Comparison of ENCODE assay signal across 19 cellular contexts in the genomic region with DNA sequence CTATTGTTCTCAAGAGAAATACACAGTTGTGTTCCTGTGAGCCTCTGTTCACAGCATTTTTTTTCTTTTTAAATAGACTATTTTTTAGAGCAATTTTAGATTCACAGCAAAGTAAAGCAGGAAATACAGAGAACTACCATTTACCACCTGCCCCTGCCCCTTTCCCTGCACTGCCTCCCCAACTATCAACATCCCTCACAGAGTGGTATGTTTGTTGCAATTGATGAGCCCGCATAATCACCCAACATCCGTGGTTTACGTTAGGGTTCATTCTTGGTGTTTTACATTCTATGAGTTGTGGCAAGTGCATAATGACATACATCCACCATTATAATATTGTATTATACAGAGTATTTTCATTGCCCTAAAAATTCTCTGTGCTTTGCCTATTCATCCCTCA.
DNase-seq lines count a peak whose midpoint lies in the region; ATAC-seq and TF ChIP-seq lines count a peak whose summit lies in the region.
"Had no signal": no experiment of that assay in that cellular context is flagged by ENCODE, and none has a peak within 500 bp of the region (broad histone marks: within the 10 kb centered on the region; RNA-seq: fewer than 3 reads in every experiment).

No MANE protein-coding gene starts in this region.

- H3K4me1 Mint-ChIP-seq in activated CD4-positive, alpha-beta T cell treated with anti-CD3 and anti-CD28 coated beads, Interleukin-2, amount 10 ng/mL, durations not matched to agents 7 days and 5 days, result peaks cover 80% of the 10 kb centered on the region
- H3K4me1 Mint-ChIP-seq in activated naive CD8-positive, alpha-beta T cell treated with anti-CD3 and anti-CD28 coated beads, Interleukin-2, amount 50 U/mL, for 24 hours, result peaks cover 90% of the 10 kb centered on the region
- H3K4me1 Mint-ChIP-seq in stimulated activated effector memory CD8-positive, alpha-beta T cell treated with anti-CD3 and anti-CD28 coated beads, Interleukin-12 subunit alpha, Interleukin-12 subunit beta, amount 100 ng/mL, for 72 hours, result peaks cover 72% of the 10 kb centered on the region

- H3K27me3 ChIP-seq in MG63, result no peaks in the 10 kb centered on the region

- no peaks in the 10 kb centered on the region for H3K36me3 Mint-ChIP-seq in activated CD4-positive, alpha-beta T cell treated with anti-CD3 and anti-CD28 coated beads, Interleukin-2, amount 10 ng/mL, durations not matched to agents 7 days and 5 days (ENCODE audit: low read depth)
- peaks cover 2% of the 10 kb centered on the region for H3K36me3 Mint-ChIP-seq in activated naive CD8-positive, alpha-beta T cell treated with anti-CD3 and anti-CD28 coated beads, Interleukin-2, amount 50 U/mL, for 24 hours (ENCODE audit: low read depth)
- no peaks in the 10 kb centered on the region for H3K36me3 Mint-ChIP-seq in stimulated activated effector memory CD8-positive, alpha-beta T cell treated with anti-CD3 and anti-CD28 coated beads, Interleukin-12 subunit alpha, Interleukin-12 subunit beta, amount 100 ng/mL, for 72 hours

- no peaks in the 10 kb centered on the region for H3K27me3 Mint-ChIP-seq in activated CD4-positive, alpha-beta T cell treated with anti-CD3 and anti-CD28 coated beads, Interleukin-2, amount 10 ng/mL, durations not matched to agents 7 days and 5 days
- H3K27me3 Mint-ChIP-seq in activated naive CD8-positive, alpha-beta T cell treated with anti-CD3 and anti-CD28 coated beads, Interleukin-2, amount 50 U/mL, for 24 hours, result no peaks in the 10 kb centered on the region

- no peak for ATAC-seq in activated naive CD8-positive, alpha-beta T cell treated with anti-CD3 and anti-CD28 coated beads, Interleukin-2, amount 50 U/mL, for 24 hours
- no peak for ATAC-seq in stimulated activated effector memory CD8-positive, alpha-beta T cell treated with anti-CD3 and anti-CD28 coated beads, Interleukin-12 subunit alpha, Interleukin-12 subunit beta, amount 100 ng/mL, for 72 hours
- ATAC-seq in SK-N-SH treated with all-trans-retinoic acid at 6 μM for 48 hours, result no peak
- ATAC-seq: A549, Panc1, Right ventricle myocardium inferior had no signal

- DNase-seq in activated CD4-positive, alpha-beta T cell treated with anti-CD3 and anti-CD28 coated beads, Interleukin-2, amount 10 ng/mL, durations not matched to agents 7 days and 5 days, result no peak
- DNase-seq in activated CD4-positive, alpha-beta T cell treated with anti-CD3 and anti-CD28 coated beads, Interleukin-2, amount 50 U/mL, for 4 hours, result no peak
- peak; percentile 87 for DNase-seq in Jurkat, Clone E6-1 (ENCODE audit: low read depth, low spot score)
- DNase-seq in activated naive CD8-positive, alpha-beta T cell treated with anti-CD3 and anti-CD28 coated beads, Interleukin-2, amount 50 U/mL, for 24 hours, result no peak
- no peak for DNase-seq in stimulated activated effector memory CD8-positive, alpha-beta T cell treated with anti-CD3 and anti-CD28 coated beads, Interleukin-12 subunit alpha, Interleukin-12 subunit beta, amount 100 ng/mL, for 72 hours (ENCODE audit: low spot score in 2 of 2)
- DNase-seq in MG63, result no peak
- no peak for DNase-seq in DMS53 (lab: John Stamatoyannopoulos, UW)
- DNase-seq: GOT3, Kasumi-1, MV-4-11, NCI-H1417 treated with DMSO at 0.1 percent for 48 hours, NCI-H2029, NCI-H2171 treated with DMSO at 0.1 percent for 48 hours, NCI-H510A, NCI-H82 had no signal

- no peak overlapping the region for H3K4me3 Mint-ChIP-seq in activated CD4-positive, alpha-beta T cell treated with anti-CD3 and anti-CD28 coated beads, Interleukin-2, amount 10 ng/mL, durations not matched to agents 7 days and 5 days
- H3K4me3 Mint-ChIP-seq in activated naive CD8-positive, alpha-beta T cell treated with anti-CD3 and anti-CD28 coated beads, Interleukin-2, amount 50 U/mL, for 24 hours, result no peak overlapping the region
- H3K4me3 Mint-ChIP-seq in stimulated activated effector memory CD8-positive, alpha-beta T cell treated with anti-CD3 and anti-CD28 coated beads, Interleukin-12 subunit alpha, Interleukin-12 subunit beta, amount 100 ng/mL, for 72 hours, result no peak overlapping the region

- H3K27ac Mint-ChIP-seq in activated CD4-positive, alpha-beta T cell treated with anti-CD3 and anti-CD28 coated beads, Interleukin-2, amount 10 ng/mL, durations not matched to agents 7 days and 5 days, result peak overlapping the region; percentile 33
- peak overlapping the region; percentile 47 for H3K27ac Mint-ChIP-seq in activated naive CD8-positive, alpha-beta T cell treated with anti-CD3 and anti-CD28 coated beads, Interleukin-2, amount 50 U/mL, for 24 hours
- H3K27ac Mint-ChIP-seq in stimulated activated effector memory CD8-positive, alpha-beta T cell treated with anti-CD3 and anti-CD28 coated beads, Interleukin-12 subunit alpha, Interleukin-12 subunit beta, amount 100 ng/mL, for 72 hours, result peak overlapping the region; percentile 72

- POLR2A ChIA-PET in activated CD4-positive, alpha-beta T cell treated with anti-CD3 and anti-CD28 coated beads, Interleukin-2, amount 10 ng/mL, durations not matched to agents 7 days and 5 days (lab: Charles Lee), result interaction anchor here (0.6 kb wide), 1 partner anchor 63 kb away, joined by 10 read pairs; no protein-coding TSS in a partner anchor

- no peaks in the 10 kb centered on the region for H3K36me3 ChIP-seq in MG63

- H3K9me3 Mint-ChIP-seq in activated CD4-positive, alpha-beta T cell treated with anti-CD3 and anti-CD28 coated beads, Interleukin-2, amount 10 ng/mL, durations not matched to agents 7 days and 5 days, result peaks cover 6% of the 10 kb centered on the region
- H3K9me3 Mint-ChIP-seq in activated naive CD8-positive, alpha-beta T cell treated with anti-CD3 and anti-CD28 coated beads, Interleukin-2, amount 50 U/mL, for 24 hours, result no peaks in the 10 kb centered on the region
- H3K9me3 Mint-ChIP-seq in stimulated activated effector memory CD8-positive, alpha-beta T cell treated with anti-CD3 and anti-CD28 coated beads, Interleukin-12 subunit alpha, Interleukin-12 subunit beta, amount 100 ng/mL, for 72 hours, result no peaks in the 10 kb centered on the region

- no peaks in the 10 kb centered on the region for H3K9me3 ChIP-seq in MG63
- H3K9me3 ChIP-seq: A549 had no signal

- H3K4me3 ChIP-seq in Jurkat, Clone E6-1 (ENCODE audit: low read length), result no peak overlapping the region
- no peak overlapping the region for H3K4me3 ChIP-seq in MG63
- H3K4me3 ChIP-seq: A549 had no signal

- CTCF ChIA-PET in activated CD4-positive, alpha-beta T cell treated with anti-CD3 and anti-CD28 coated beads, Interleukin-2, amount 10 ng/mL, durations not matched to agents 7 days and 5 days (lab: Charles Lee), result interaction anchor here (1.3 kb wide), 1 partner anchor 72 kb away, joined by 8 read pairs; a partner anchor contains a TSS

TF ChIP-seq in SK-N-SH treated with all-trans-retinoic acid at 6 μM for 48 hours, 23 proteins besides CTCF, POLR2A, EP300 and RAD21:
- no peak for TF ChIP-seq ZFP3 (CRISPR knock-in tag; IDR thresholded peaks at IDR 0.05)
- no peak for TF ChIP-seq OSR1 (CRISPR knock-in tag; IDR thresholded peaks at IDR 0.05)
- no peak for TF ChIP-seq ZNF8 (CRISPR knock-in tag; IDR thresholded peaks at IDR 0.05)
- TF ChIP-seq ZC3H10 (CRISPR knock-in tag; IDR thresholded peaks at IDR 0.05), result no peak
- TF ChIP-seq PPARA (CRISPR knock-in tag; IDR thresholded peaks at IDR 0.05; ENCODE audit: borderline replicate concordance), result no peak
- TF ChIP-seq, protein P1, sequence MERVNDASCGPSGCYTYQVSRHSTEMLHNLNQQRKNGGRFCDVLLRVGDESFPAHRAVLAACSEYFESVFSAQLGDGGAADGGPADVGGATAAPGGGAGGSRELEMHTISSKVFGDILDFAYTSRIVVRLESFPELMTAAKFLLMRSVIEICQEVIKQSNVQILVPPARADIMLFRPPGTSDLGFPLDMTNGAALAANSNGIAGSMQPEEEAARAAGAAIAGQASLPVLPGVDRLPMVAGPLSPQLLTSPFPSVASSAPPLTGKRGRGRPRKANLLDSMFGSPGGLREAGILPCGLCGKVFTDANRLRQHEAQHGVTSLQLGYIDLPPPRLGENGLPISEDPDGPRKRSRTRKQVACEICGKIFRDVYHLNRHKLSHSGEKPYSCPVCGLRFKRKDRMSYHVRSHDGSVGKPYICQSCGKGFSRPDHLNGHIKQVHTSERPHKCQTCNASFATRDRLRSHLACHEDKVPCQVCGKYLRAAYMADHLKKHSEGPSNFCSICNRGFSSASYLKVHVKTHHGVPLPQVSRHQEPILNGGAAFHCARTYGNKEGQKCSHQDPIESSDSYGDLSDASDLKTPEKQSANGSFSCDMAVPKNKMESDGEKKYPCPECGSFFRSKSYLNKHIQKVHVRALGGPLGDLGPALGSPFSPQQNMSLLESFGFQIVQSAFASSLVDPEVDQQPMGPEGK (CRISPR knock-in tag; IDR thresholded peaks at IDR 0.05; ENCODE audit: borderline replicate concordance), result no peak
